ENCODE assay signal across 11 cellular contexts in genomic region chr6:142952614-142953013, GRCh38. TPM values are rescaled to one million over a fixed set of nuclear protein-coding genes. Genes with fewer than 3 reads are reported as not detected.
DNase-seq lines count a peak whose midpoint lies in the region; ATAC-seq, FAIRE-seq and TF ChIP-seq lines count a peak whose summit lies in the region.
"Had no signal": no experiment of that assay in that cellular context is flagged by ENCODE, and none has a peak within 500 bp of the region (broad histone marks: within the 10 kb centered on the region; RNA-seq: fewer than 3 reads in every experiment).

No MANE protein-coding gene starts in this region.

- H3K9me3 Mint-ChIP-seq in glutamatergic neuron (ENCODE audit: unreplicated experiment): peaks cover 7% of the 10 kb centered on the region
- H3K9me3 Mint-ChIP-seq: activated T-helper 2 cell treated with anti-CD3 and anti-CD28 coated beads, Interferon-gamma antibody, Interleukin-2, Interleukin-4, amounts not matched to agents 10 μg/mL and 5 μg/mL and 100 μg/mL, durations not matched to agents 14 hours and 24 hours and 36 hours had no signal

- peak; percentile 23 for DNase-seq in GM12892 (ENCODE audit: insufficient read length)
- DNase-seq in T-helper 17 cell: no peak
- DNase-seq in glutamatergic neuron: no peak
- DNase-seq in medulla oblongata (ENCODE audit: extremely low spot score): no peak
- DNase-seq in COLO829 (ENCODE audit: low spot score): no peak
- DNase-seq in DMS53 (lab: John Stamatoyannopoulos, UW): no peak
- DNase-seq: NCI-H2029 treated with DMSO at 0.1 percent for 48 hours had no signal

- H3K27me3 Mint-ChIP-seq in T-helper 17 cell: no peaks in the 10 kb centered on the region
- peaks cover 2% of the 10 kb centered on the region for H3K27me3 Mint-ChIP-seq in glutamatergic neuron (ENCODE audit: unreplicated experiment)

- TF ChIP-seq POLR2A in GM12892 (IDR thresholded peaks at IDR 0.05; ENCODE audit: low read depth, low read length): no peak

- H3K9me3 ChIP-seq in T-helper 17 cell (ENCODE audit: control insufficient read depth, low read length, poor library complexity, severe bottlenecking): no peaks in the 10 kb centered on the region
- H3K9me3 ChIP-seq: neutrophil had no signal

- H3K27ac Mint-ChIP-seq in T-helper 17 cell (peak overlapping the region; percentile 94), glutamatergic neuron (ENCODE audit: unreplicated experiment) (no peak overlapping the region)
- H3K27ac Mint-ChIP-seq: activated T-helper 2 cell treated with anti-CD3 and anti-CD28 coated beads, Interferon-gamma antibody, Interleukin-2, Interleukin-4, amounts not matched to agents 10 μg/mL and 5 μg/mL and 100 μg/mL, durations not matched to agents 14 hours and 24 hours and 36 hours had no signal

- FAIRE-seq in GM12892 (lab: Jason Lieb, UNC): peak; percentile 80

- ATAC-seq in GM19455 (IDR thresholded peaks at IDR 0.05; ENCODE audit: unreplicated experiment) (peak; percentile 57), HG03025 (IDR thresholded peaks at IDR 0.05; ENCODE audit: low FRiP score, unreplicated experiment) (peak; percentile 73), T-helper 17 cell (peak; percentile 29)

- no peaks in the 10 kb centered on the region for H3K36me3 Mint-ChIP-seq in T-helper 17 cell (ENCODE audit: low read depth)
- H3K36me3 Mint-ChIP-seq in glutamatergic neuron (ENCODE audit: unreplicated experiment): no peaks in the 10 kb centered on the region

- H3K4me1 Mint-ChIP-seq in T-helper 17 cell (peaks cover 22% of the 10 kb centered on the region), glutamatergic neuron (ENCODE audit: low read depth, unreplicated experiment) (no peaks in the 10 kb centered on the region)

- H3K4me3 Mint-ChIP-seq in T-helper 17 cell: no peak overlapping the region
- no peak overlapping the region for H3K4me3 Mint-ChIP-seq in glutamatergic neuron (ENCODE audit: unreplicated experiment)

- no peak for TF ChIP-seq CTCF in glutamatergic neuron (IDR thresholded peaks at IDR 0.05; ENCODE audit: partially characterized antibody, unreplicated experiment)

RNA-seq across cellular contexts. Expression of gene HIVEP2, which starts 7.6 kb away (rescaled TPM):
- 4.5 TPM for polyA plus RNA-seq in GM12892 (2012; ENCODE audit: missing spikeins)
- total RNA-seq in T-helper 17 cell (10 to 100 TPM; 73.6 to 78.6 TPM), glutamatergic neuron (ENCODE audit: unreplicated experiment) (2.6 TPM)

Comparison
In these comparisons a context has a peak if more than half of its experiments do, and no peak if none do; other contexts are left out.
1. RNA of gene HIVEP2, which starts 7.6 kb away (total RNA-seq): 73.6 to 78.6 TPM in T-helper 17 cell; 2.6 TPM in glutamatergic neuron (single experiment); every median in the first group is over 10 times any median in the second.
2. Peak in every context shown above with its lines, with median percentiles within 50 percentile points of each other: ATAC-seq.